ENCODE assay signal across 1 cellular context in genomic region chr12:98475565-98475908, GRCh38.
A peak's percentile ranks its signal among the peaks of the same experiment; 100 is the strongest.
TF ChIP-seq lines count a peak whose summit lies in the region.

No MANE protein-coding gene starts in this region.

TF ChIP-seq in SK-N-SH treated with all-trans-retinoic acid at 6 μM for 48 hours, 23 proteins besides CTCF, POLR2A, EP300 and RAD21 (continued from another document):
- TF ChIP-seq CREB5 (CRISPR knock-in tag; IDR thresholded peaks at IDR 0.05; ENCODE audit: low read depth) (0 out of 2 replicates have a peak, but pooled peaks have one; percentile 6), ZNF565 (CRISPR knock-in tag; conservative IDR thresholded peaks at IDR 0.05; ENCODE audit: low read depth) (no peak)
